Comparison of ENCODE assay signal across 31 cellular contexts in genomic region chr2:30218814-30219213, GRCh38. TPM values are rescaled to one million over a fixed set of nuclear protein-coding genes. Genes with fewer than 3 reads are reported as not detected.
DNase-seq lines count a peak whose midpoint lies in the region; ATAC-seq, FAIRE-seq and TF ChIP-seq lines count a peak whose summit lies in the region.
"Had no signal": no experiment of that assay in that cellular context is flagged by ENCODE, and none has a peak within 500 bp of the region (broad histone marks: within the 10 kb centered on the region; RNA-seq: fewer than 3 reads in every experiment).

No MANE protein-coding gene starts in this region.

- H3K27me3 ChIP-seq in pancreas = no peaks in the 10 kb centered on the region
- H3K27me3 ChIP-seq: Peyer's patch, suprapubic skin, vagina had no signal

- H3K27ac ChIP-seq in C4-2B = peak overlapping the region; percentile 73
- peak overlapping the region; percentile 66 for H3K27ac ChIP-seq in epithelial cell of prostate
- peak overlapping the region in 1 of 4 donors; percentile 90 for H3K27ac ChIP-seq in pancreas
- H3K27ac ChIP-seq: A549, GM23248, Peyer's patch, SJCRH30, suprapubic skin, vagina had no signal

- H3K36me3 ChIP-seq in pancreas = no peaks in the 10 kb centered on the region
- H3K36me3 ChIP-seq: Peyer's patch, SJCRH30, suprapubic skin, vagina had no signal

- no peak for FAIRE-seq in pancreas (lab: Jason Lieb, UNC)
- FAIRE-seq: A549, kidney had no signal

- ATAC-seq in pancreas (no peak), GM21619 (IDR thresholded peaks at IDR 0.05; ENCODE audit: unreplicated experiment) (no peak)
- ATAC-seq: A549; activated naive CD4-positive, alpha-beta T cell treated with anti-CD3 and anti-CD28 coated beads, Interleukin-2, amount 50 U/mL, for 72 hours; stimulated activated naive B cell treated with anti-CD40 and anti-IgM and Interleukin-4, amounts not matched to agents 10 μg/mL and 1 μg/mL and 100 μg/mL, for 72 hours; T-cell had no signal

- H3K27me3 Mint-ChIP-seq in progenitor cell of endocrine pancreas = peaks cover 37% of the 10 kb centered on the region
- H3K27me3 Mint-ChIP-seq: CD4-positive, alpha-beta memory T cell; central memory CD8-positive, alpha-beta T cell; stimulated activated naive B cell treated with anti-CD40 and anti-IgM and Interleukin-4, amounts not matched to agents 10 μg/mL and 1 μg/mL and 100 μg/mL, for 72 hours; T-cell had no signal

- no peak overlapping the region for H3K4me3 Mint-ChIP-seq in progenitor cell of endocrine pancreas (ENCODE audit: low read depth)
- H3K4me3 Mint-ChIP-seq: CD4-positive, alpha-beta memory T cell; central memory CD8-positive, alpha-beta T cell; HFFc6; stimulated activated naive B cell treated with anti-CD40 and anti-IgM and Interleukin-4, amounts not matched to agents 10 μg/mL and 1 μg/mL and 100 μg/mL, for 72 hours; T-cell had no signal

- TF ChIP-seq CTCF in C4-2B (conservative IDR thresholded peaks at IDR 0.05) (no peak), progenitor cell of endocrine pancreas (IDR thresholded peaks at IDR 0.05; ENCODE audit: unreplicated experiment) (no peak), pancreas (IDR thresholded peaks at IDR 0.05) (no peak)

- H3K4me1 ChIP-seq in pancreas = peaks cover 14 to 23% (median 19%) of the 10 kb centered on the region in 3 donors
- H3K4me1 ChIP-seq: A549, SJCRH30, vagina had no signal

- H3K4me3 ChIP-seq in pancreas = no peak overlapping the region
- H3K4me3 ChIP-seq: A549, GM23248, Peyer's patch, SJCRH30, suprapubic skin, vagina had no signal

- H3K27ac Mint-ChIP-seq in progenitor cell of endocrine pancreas = peak overlapping the region; percentile 96
- H3K27ac Mint-ChIP-seq: activated naive CD4-positive, alpha-beta T cell treated with anti-CD3 and anti-CD28 coated beads, Interleukin-2, amount 50 U/mL, for 72 hours; CD4-positive, alpha-beta memory T cell; HFFc6; stimulated activated naive B cell treated with anti-CD40 and anti-IgM and Interleukin-4, amounts not matched to agents 10 μg/mL and 1 μg/mL and 100 μg/mL, for 72 hours had no signal

- intact Hi-C loops in pancreas (cut with DNase I) = no loop called here

- DNase-seq in M059J (ENCODE audit: low read depth) = peak; percentile 54
- DNase-seq in epithelial cell of prostate (ENCODE audit: low read depth, low spot score) = peak; percentile 39
- no peak for DNase-seq in progenitor cell of endocrine pancreas (ENCODE audit: low spot score, unreplicated experiment)
- no peak for DNase-seq in OCI-M1 (lab: John Stamatoyannopoulos, UW)
- no peak for DNase-seq in pancreas
- DNase-seq in putamen (ENCODE audit: low spot score) = no peak
- DNase-seq: activated CD4-positive, alpha-beta T cell treated with anti-CD3 and anti-CD28 coated beads, Interleukin-2, amount 50 U/mL, for 48 hours; activated CD4-positive, CD25-positive, alpha-beta regulatory T cell; AML-193; anterior cingulate cortex; CD4-positive, alpha-beta memory T cell; GM23248; HFFc6; kidney; NCI-H1092; NCI-H1694 treated with DMSO at 0.1 percent for 48 hours; NCI-H2171; NCI-H524 treated with DMSO at 0.1 percent for 48 hours; NK-92 treated with Interleukin-12 subunit alpha and Interleukin-12 subunit beta, amount 100 ng/mL, for 24 hours; Peyer's patch; SJCRH30; stimulated activated CD4-positive, alpha-beta T cell treated with anti-CD3 and anti-CD28 coated beads, Interleukin-15, amount 100 ng/mL, for 24 hours; stimulated activated naive B cell treated with anti-CD40 and anti-IgM and Interleukin-4, amounts not matched to agents 10 μg/mL and 1 μg/mL and 100 μg/mL, for 72 hours; T-cell had no signal

- H3K9me3 ChIP-seq in pancreas = no peaks in the 10 kb centered on the region
- H3K9me3 ChIP-seq: A549, Peyer's patch, SJCRH30, suprapubic skin, vagina had no signal

- peaks cover 52% of the 10 kb centered on the region for H3K4me1 Mint-ChIP-seq in progenitor cell of endocrine pancreas (ENCODE audit: low read depth)

- no peaks in the 10 kb centered on the region for H3K36me3 Mint-ChIP-seq in progenitor cell of endocrine pancreas (ENCODE audit: insufficient read depth)
- H3K36me3 Mint-ChIP-seq: activated naive CD4-positive, alpha-beta T cell treated with anti-CD3 and anti-CD28 coated beads, Interleukin-2, amount 50 U/mL, for 72 hours; CD4-positive, alpha-beta memory T cell; stimulated activated naive B cell treated with anti-CD40 and anti-IgM and Interleukin-4, amounts not matched to agents 10 μg/mL and 1 μg/mL and 100 μg/mL, for 72 hours; T-cell had no signal

- H3K9me3 Mint-ChIP-seq in progenitor cell of endocrine pancreas (ENCODE audit: low read depth) = no peaks in the 10 kb centered on the region
- H3K9me3 Mint-ChIP-seq: activated naive CD4-positive, alpha-beta T cell treated with anti-CD3 and anti-CD28 coated beads, Interleukin-2, amount 50 U/mL, for 72 hours; CD4-positive, alpha-beta memory T cell; central memory CD8-positive, alpha-beta T cell; HFFc6; stimulated activated naive B cell treated with anti-CD40 and anti-IgM and Interleukin-4, amounts not matched to agents 10 μg/mL and 1 μg/mL and 100 μg/mL, for 72 hours; T-cell had no signal

- 77 to 83% methylated on average over 4 of the region's 4 CpGs for WGBS in pancreas, 2 donors

RNA-seq across cellular contexts. Expression of gene LBH, which starts 12.5 kb away (rescaled TPM):
- total RNA-seq in M059J (2014; rRNA removed; shearing (Covaris generic)) = 31.8 and 38.9 TPM in 2 replicates
- total RNA-seq in progenitor cell of endocrine pancreas (62.3 and 80.5 TPM in 2 replicates), pancreas (10 to 100 TPM in 2 of 6 donors, 1 to 10 TPM in 4; 5.1 to 26.9 (median 7.4) TPM)
- polyA plus RNA-seq in pancreas = 10 to 100 TPM in 1 of 2 donors, 1 to 10 TPM in 1; 4.1 to 12.1 TPM

Comparison
In these comparisons a context has a peak if more than half of its experiments do, and no peak if none do; other contexts are left out.
1. DNase-seq: peak in M059J (single experiment) and epithelial cell of prostate (single experiment); none in progenitor cell of endocrine pancreas (single experiment), OCI-M1 (single experiment), pancreas (0 of 6) and putamen (single experiment).